ENCODE assay signal across 27 cellular contexts in the genomic region with DNA sequence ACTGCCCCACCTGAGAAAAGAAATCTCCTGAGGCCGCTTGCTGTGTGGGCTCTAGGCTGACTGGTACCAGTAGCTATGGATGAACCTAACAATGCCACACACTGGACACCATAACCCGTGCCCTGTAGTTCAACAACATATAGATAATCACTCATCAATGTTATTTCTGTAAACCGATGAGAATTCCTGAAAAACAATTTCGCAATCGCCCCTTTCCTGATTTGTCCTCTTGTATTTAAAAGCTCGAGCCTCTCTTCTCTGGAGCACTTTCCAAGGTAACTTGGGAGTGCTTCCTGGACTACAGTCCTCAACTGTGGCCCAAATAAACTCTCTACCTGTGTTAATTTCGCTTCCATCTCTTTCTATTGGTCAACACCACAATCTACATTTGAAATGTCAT.
"Had no signal": no experiment of that assay in that cellular context is flagged by ENCODE, and none has a peak within 500 bp of the region (broad histone marks: within the 10 kb centered on the region; RNA-seq: fewer than 3 reads in every experiment).

No MANE protein-coding gene starts in this region.

- H3K9ac ChIP-seq: parathyroid adenoma had no signal

- H3K27ac Mint-ChIP-seq: activated B cell treated with CpG ODN at 0.5 μM for 24 hours; activated naive CD4-positive, alpha-beta T cell treated with anti-CD3 and anti-CD28 coated beads for 36 hours; activated naive CD8-positive, alpha-beta T cell treated with anti-CD3 and anti-CD28 coated beads for 36 hours; activated T-cell treated with anti-CD3 and anti-CD28 coated beads, Interleukin-2, amount 50 U/mL, for 72 hours; brain; stimulated activated naive B cell treated with anti-CD40 and anti-IgM and Interleukin-4, amounts not matched to agents 10 μg/mL and 1 μg/mL and 100 μg/mL, for 72 hours had no signal

- H3K9me3 ChIP-seq: ascending aorta, colonic mucosa, gastrocnemius medialis, psoas muscle had no signal

- H3K27ac ChIP-seq: ascending aorta, cardiac muscle cell, colonic mucosa, dorsolateral prefrontal cortex, gastrocnemius medialis, parathyroid adenoma, psoas muscle, stomach, tibial nerve had no signal

- H3K27me3 ChIP-seq: ascending aorta, cardiac muscle cell, colonic mucosa, dorsolateral prefrontal cortex had no signal

- H3K79me2 ChIP-seq: parathyroid adenoma had no signal

- H3K4me1 ChIP-seq: ascending aorta, gastrocnemius medialis, psoas muscle had no signal

- H3K4me3 Mint-ChIP-seq: activated B cell treated with CpG ODN at 0.5 μM for 24 hours; activated naive CD4-positive, alpha-beta T cell treated with anti-CD3 and anti-CD28 coated beads for 36 hours; activated naive CD8-positive, alpha-beta T cell treated with anti-CD3 and anti-CD28 coated beads for 36 hours; activated T-cell treated with anti-CD3 and anti-CD28 coated beads, Interleukin-2, amount 50 U/mL, for 72 hours; brain; neural crest cell; stimulated activated naive B cell treated with anti-CD40 and anti-IgM and Interleukin-4, amounts not matched to agents 10 μg/mL and 1 μg/mL and 100 μg/mL, for 72 hours had no signal

- H2AFZ ChIP-seq: parathyroid adenoma had no signal

- H3K27me3 Mint-ChIP-seq: activated naive CD8-positive, alpha-beta T cell treated with anti-CD3 and anti-CD28 coated beads for 36 hours had no signal

- DNase-seq: activated B cell treated with CpG ODN at 0.5 μM for 24 hours; activated CD4-positive, alpha-beta T cell treated with anti-CD3 and anti-CD28 coated beads, Interleukin-2, amount 50 U/mL, for 4 hours; activated effector memory CD4-positive, alpha-beta T cell treated with anti-CD3 and anti-CD28 coated beads, Interleukin-2, amount 50 U/mL, for 16 hours; activated naive CD4-positive, alpha-beta T cell treated with anti-CD3 and anti-CD28 coated beads for 36 hours; activated naive CD8-positive, alpha-beta T cell treated with anti-CD3 and anti-CD28 coated beads for 36 hours; activated T-cell treated with anti-CD3 and anti-CD28 coated beads for 4 hours; activated T-cell treated with anti-CD3 and anti-CD28 coated beads, Interleukin-2, amount 50 U/mL, for 72 hours; cerebellar nuclear complex; dorsolateral prefrontal cortex; effector memory CD4-positive, alpha-beta T cell; gastrocnemius medialis; glutamatergic neuron; left ventricle myocardium superior; mammary epithelial cell; nucleus accumbens; psoas muscle; stimulated activated CD4-positive, alpha-beta T cell treated with anti-CD3 and anti-CD28 coated beads, Interleukin-15, amount 100 ng/mL, for 24 hours; stimulated activated CD4-positive, alpha-beta T cell treated with anti-CD3 and anti-CD28 coated beads, Interleukin-2, amount 100 ng/mL, for 24 hours; stimulated activated naive B cell treated with anti-CD40 and anti-IgM and Interleukin-4, amounts not matched to agents 10 μg/mL and 1 μg/mL and 100 μg/mL, for 72 hours; stomach had no signal

- H3K4me3 ChIP-seq: ascending aorta, cardiac muscle cell, colonic mucosa, dorsolateral prefrontal cortex, gastrocnemius medialis, psoas muscle, stomach, tibial nerve had no signal

- ATAC-seq: activated T-cell treated with anti-CD3 and anti-CD28 coated beads, Interleukin-2, amount 50 U/mL, for 72 hours; gastrocnemius medialis; left ventricle myocardium superior; psoas muscle; stimulated activated naive B cell treated with anti-CD40 and anti-IgM and Interleukin-4, amounts not matched to agents 10 μg/mL and 1 μg/mL and 100 μg/mL, for 72 hours had no signal

- H3K36me3 ChIP-seq: ascending aorta, cardiac muscle cell, colonic mucosa, gastrocnemius medialis, stomach, tibial nerve had no signal
